ENCODE assay signal across 18 cellular contexts in the genomic region with DNA sequence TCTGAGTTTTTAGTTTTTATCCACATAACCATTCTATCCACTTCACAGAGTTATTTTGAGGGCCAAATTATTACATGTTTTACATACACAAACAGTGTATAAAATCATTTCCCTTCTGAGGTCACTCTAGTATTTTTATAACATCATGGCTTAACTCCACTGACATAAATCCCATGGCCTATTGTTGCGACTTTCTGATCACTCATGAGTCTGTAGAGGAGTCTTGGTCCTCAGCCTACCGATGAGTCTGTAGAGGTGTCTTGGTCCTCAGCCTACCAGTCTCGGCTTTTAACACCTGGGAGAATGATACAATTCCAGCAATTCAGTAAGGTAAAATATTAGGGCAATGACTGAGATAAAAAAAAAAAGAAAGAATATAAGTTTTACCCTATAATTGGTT.
A peak's percentile ranks its signal among the peaks of the same experiment; 100 is the strongest.
DNase-seq lines count a peak whose midpoint lies in the region; ATAC-seq and TF ChIP-seq lines count a peak whose summit lies in the region.
"Had no signal": no experiment of that assay in that cellular context is flagged by ENCODE, and none has a peak within 500 bp of the region (broad histone marks: within the 10 kb centered on the region; RNA-seq: fewer than 3 reads in every experiment).

No MANE protein-coding gene starts in this region.

- H3K4me1 ChIP-seq in left ventricle myocardium inferior (peaks cover 57% of the 10 kb centered on the region), skeletal muscle tissue (ENCODE audit: control insufficient read depth in 3 of 3, insufficient read depth in 3 of 3, low read length in 3 of 3) (peaks cover 2 to 19% (median 4%) of the 10 kb centered on the region in 3 donors)
- H3K4me1 ChIP-seq: BLaER1 had no signal

- H3K27ac ChIP-seq in left ventricle myocardium inferior (replicated peaks) (peak overlapping the region; percentile 61), caudate nucleus (ENCODE audit: low read depth, low read length) (peak overlapping the region; percentile 9), skeletal muscle tissue (ENCODE audit: low read depth, low read length) (peak overlapping the region; percentile 91)
- H3K27ac ChIP-seq: BLaER1, HL-60 had no signal

- DNase-seq in left ventricle myocardium inferior = no peak
- no peak for DNase-seq in cardiac septum (ENCODE audit: low spot score)
- no peak for DNase-seq in caudate nucleus (lab: John Stamatoyannopoulos, UW)
- DNase-seq in lung microvascular endothelial cell (ENCODE audit: low read depth in 2 of 2) = peak; percentile 24 to 26
- no peak for DNase-seq in islet precursor cell
- no peak for DNase-seq in GF-D8 (lab: John Stamatoyannopoulos, UW)
- DNase-seq: 8988T; AML-193; Caco-2; CD8-positive, alpha-beta memory T cell; DND-41; GDM1; HCEC 1CT; HFFc6 had no signal

- intact Hi-C loops in left ventricle myocardium inferior (cut with micrococcal nuclease) = loop anchor here (10.0 kb wide), 1 partner anchor 71 kb away; no protein-coding TSS in a partner anchor
- intact Hi-C loops in cardiac septum (cut with DNase I) = no loop called here

- H3K9me3 ChIP-seq in left ventricle myocardium inferior (replicated peaks) (no peaks in the 10 kb centered on the region), skeletal muscle tissue (ENCODE audit: control insufficient read depth in 3 of 3, low read length in 3 of 3) (no peaks in the 10 kb centered on the region)
- H3K9me3 ChIP-seq: BLaER1, Caco-2 had no signal

- H3K4me3 ChIP-seq in left ventricle myocardium inferior = no peak overlapping the region
- peak overlapping the region; percentile 61 to 71 (median 65) for H3K4me3 ChIP-seq in skeletal muscle tissue (ENCODE audit: low read length in 3 of 3)
- H3K4me3 ChIP-seq: BLaER1 had no signal

- H3K36me3 ChIP-seq in left ventricle myocardium inferior = no peaks in the 10 kb centered on the region
- no peaks in the 10 kb centered on the region for H3K36me3 ChIP-seq in skeletal muscle tissue (ENCODE audit: control insufficient read depth in 3 of 3, insufficient read depth in 3 of 3, low read length in 3 of 3)
- H3K36me3 ChIP-seq: BLaER1 had no signal

- no peak for ATAC-seq in HG03045 (IDR thresholded peaks at IDR 0.05; ENCODE audit: unreplicated experiment)

- no peak for TF ChIP-seq CTCF in left ventricle myocardium inferior (IDR thresholded peaks at IDR 0.05; ENCODE audit: borderline replicate concordance)

- H3K27me3 ChIP-seq in left ventricle myocardium inferior (ENCODE audit: low read depth) (no peaks in the 10 kb centered on the region), skeletal muscle tissue (ENCODE audit: control insufficient read depth in 3 of 3, insufficient read depth in 3 of 3, low read length in 3 of 3) (no peaks in the 10 kb centered on the region)
- H3K27me3 ChIP-seq: BLaER1 had no signal

- peak overlapping the region; percentile 34 to 73 (median 52) for H3K9ac ChIP-seq in skeletal muscle tissue (ENCODE audit: low read depth in 1 of 3, low read length in 3 of 3)
- H3K9ac ChIP-seq: BLaER1 had no signal

Comparison
In these comparisons a context has a peak if more than half of its experiments do, and no peak if none do; other contexts are left out.
1. DNase-seq: peak in lung microvascular endothelial cell (2 of 2); none in left ventricle myocardium inferior (single experiment), cardiac septum (single experiment), caudate nucleus (0 of 61), islet precursor cell (single experiment) and GF-D8 (single experiment).
2. H3K27ac ChIP-seq: peak in every context shown above with its lines; median percentile 91 in skeletal muscle tissue; 61 in left ventricle myocardium inferior; 9 in caudate nucleus.